ENCODE assay signal across 17 cellular contexts in genomic region chr20:35129647-35130069, GRCh38. TPM values are rescaled to one million over a fixed set of nuclear protein-coding genes. Genes with fewer than 3 reads are reported as not detected.
A peak's percentile ranks its signal among the peaks of the same experiment; 100 is the strongest.
DNase-seq lines count a peak whose midpoint lies in the region; ATAC-seq and TF ChIP-seq lines count a peak whose summit lies in the region.
"Had no signal": no experiment of that assay in that cellular context is flagged by ENCODE, and none has a peak within 500 bp of the region (broad histone marks: within the 10 kb centered on the region; RNA-seq: fewer than 3 reads in every experiment).

No MANE protein-coding gene starts in this region.

- peaks cover 18% of the 10 kb centered on the region for H3K36me3 Mint-ChIP-seq in natural killer cell treated with Interleukin-12 subunit alpha and Interleukin-12 subunit beta and Interleukin-15 and Interleukin-18, amount 100 ng/mL, for 72 hours
- peaks cover 26% of the 10 kb centered on the region for H3K36me3 Mint-ChIP-seq in natural killer cell

- no peak for DNase-seq in natural killer cell treated with Interleukin-12 subunit alpha and Interleukin-12 subunit beta and Interleukin-15 and Interleukin-18, amount 100 ng/mL, for 72 hours (ENCODE audit: low spot score)
- DNase-seq in natural killer cell = no peak
- DNase-seq in RWPE2 (ENCODE audit: low spot score) = peak; percentile 36
- no peak for DNase-seq in upper lobe of right lung
- DNase-seq in UCSD-AML1 (lab: John Stamatoyannopoulos, UW; ENCODE audit: unreplicated experiment) = no peak
- no peak for DNase-seq in GM19240 (ENCODE audit: insufficient read length, low spot score)
- DNase-seq in NCI-H2196 (lab: John Stamatoyannopoulos, UW; ENCODE audit: unreplicated experiment) = no peak
- DNase-seq: activated CD4-positive, alpha-beta memory T cell treated with anti-CD3 and anti-CD28 coated beads, Interleukin-2, amount 10 ng/mL, durations not matched to agents 7 days and 5 days; BE2C; naive thymus-derived CD4-positive, alpha-beta T cell; NCI-H187 treated with DMSO at 0.1 percent for 48 hours; right cardiac atrium; stimulated activated CD4-positive, alpha-beta T cell treated with anti-CD3 and anti-CD28 coated beads, Interleukin-4, amount 100 ng/mL, for 1 hour; stimulated activated naive CD4-positive, alpha-beta T cell treated with Interleukin-2 at 50 U/mL for 16 hours had no signal

- no peak for TF ChIP-seq CTCF in natural killer cell (IDR thresholded peaks at IDR 0.05)
- no peak for TF ChIP-seq CTCF in RWPE2 (IDR thresholded peaks at IDR 0.05; ENCODE audit: poor library complexity, severe bottlenecking)
- TF ChIP-seq CTCF in upper lobe of right lung (IDR thresholded peaks at IDR 0.05) = no peak

- peak overlapping the region; percentile 54 for H3K27ac ChIP-seq in RWPE2 (ENCODE audit: poor library complexity, severe bottlenecking)
- no peak overlapping the region for H3K27ac ChIP-seq in upper lobe of right lung

- H3K27me3 ChIP-seq in RWPE2 (ENCODE audit: insufficient read depth, poor library complexity, severe bottlenecking) = no peaks in the 10 kb centered on the region
- no peaks in the 10 kb centered on the region for H3K27me3 ChIP-seq in upper lobe of right lung
- H3K27me3 ChIP-seq: BE2C had no signal

- no peaks in the 10 kb centered on the region for H3K9me3 ChIP-seq in RWPE2 (ENCODE audit: severe bottlenecking)
- H3K9me3 ChIP-seq in upper lobe of right lung = no peaks in the 10 kb centered on the region
- H3K9me3 ChIP-seq: BE2C had no signal

- H3K4me3 ChIP-seq in RWPE2 (ENCODE audit: severe bottlenecking) (no peak overlapping the region), upper lobe of right lung (no peak overlapping the region)

- H3K27ac Mint-ChIP-seq in natural killer cell treated with Interleukin-12 subunit alpha and Interleukin-12 subunit beta and Interleukin-15 and Interleukin-18, amount 100 ng/mL, for 72 hours = peak overlapping the region in 1 of 2 donors; percentile 53
- H3K27ac Mint-ChIP-seq in natural killer cell = no peak overlapping the region
- H3K27ac Mint-ChIP-seq: activated CD4-positive, alpha-beta memory T cell treated with anti-CD3 and anti-CD28 coated beads, Interleukin-2, amount 10 ng/mL, durations not matched to agents 7 days and 5 days; activated naive CD4-positive, alpha-beta T cell treated with anti-CD3 and anti-CD28 coated beads, Interleukin-2, amount 50 U/mL, for 24 hours had no signal

- ATAC-seq in natural killer cell treated with Interleukin-12 subunit alpha and Interleukin-12 subunit beta and Interleukin-15 and Interleukin-18, amount 100 ng/mL, for 72 hours = peak; percentile 44 to 62
- ATAC-seq in natural killer cell = no peak
- ATAC-seq in RWPE2 (ENCODE audit: low read depth) = peak; percentile 94
- peak; percentile 84 for ATAC-seq in esophagus mucosa
- peak; percentile 47 for ATAC-seq in upper lobe of right lung
- ATAC-seq: naive thymus-derived CD4-positive, alpha-beta T cell; right cardiac atrium had no signal

- H3K4me1 ChIP-seq in RWPE2 (ENCODE audit: insufficient read depth, poor library complexity, severe bottlenecking) (peaks cover 18% of the 10 kb centered on the region), upper lobe of right lung (no peaks in the 10 kb centered on the region)
- H3K4me1 ChIP-seq: BE2C had no signal

- H3K36me3 ChIP-seq in RWPE2 (ENCODE audit: low read depth) = peaks cover 82% of the 10 kb centered on the region
- peaks cover 89% of the 10 kb centered on the region for H3K36me3 ChIP-seq in upper lobe of right lung
- H3K36me3 ChIP-seq: BE2C had no signal

- no peaks in the 10 kb centered on the region for H3K27me3 Mint-ChIP-seq in natural killer cell treated with Interleukin-12 subunit alpha and Interleukin-12 subunit beta and Interleukin-15 and Interleukin-18, amount 100 ng/mL, for 72 hours
- H3K27me3 Mint-ChIP-seq in natural killer cell (ENCODE audit: low read depth in 2 of 2) = no peaks in the 10 kb centered on the region
- H3K27me3 Mint-ChIP-seq: activated CD4-positive, alpha-beta memory T cell treated with anti-CD3 and anti-CD28 coated beads, Interleukin-2, amount 10 ng/mL, durations not matched to agents 7 days and 5 days; activated naive CD4-positive, alpha-beta T cell treated with anti-CD3 and anti-CD28 coated beads, Interleukin-2, amount 50 U/mL, for 24 hours; naive thymus-derived CD4-positive, alpha-beta T cell had no signal

- H3K4me1 Mint-ChIP-seq in natural killer cell treated with Interleukin-12 subunit alpha and Interleukin-12 subunit beta and Interleukin-15 and Interleukin-18, amount 100 ng/mL, for 72 hours (ENCODE audit: low read depth in 2 of 2) = no peaks in the 10 kb centered on the region
- no peaks in the 10 kb centered on the region for H3K4me1 Mint-ChIP-seq in natural killer cell
- H3K4me1 Mint-ChIP-seq: activated naive CD4-positive, alpha-beta T cell treated with anti-CD3 and anti-CD28 coated beads, Interleukin-2, amount 50 U/mL, for 24 hours had no signal

- H3K9me3 Mint-ChIP-seq in natural killer cell treated with Interleukin-12 subunit alpha and Interleukin-12 subunit beta and Interleukin-15 and Interleukin-18, amount 100 ng/mL, for 72 hours = no peaks in the 10 kb centered on the region
- H3K9me3 Mint-ChIP-seq in natural killer cell = no peaks in the 10 kb centered on the region
- H3K9me3 Mint-ChIP-seq: activated CD4-positive, alpha-beta memory T cell treated with anti-CD3 and anti-CD28 coated beads, Interleukin-2, amount 10 ng/mL, durations not matched to agents 7 days and 5 days; activated naive CD4-positive, alpha-beta T cell treated with anti-CD3 and anti-CD28 coated beads, Interleukin-2, amount 50 U/mL, for 24 hours had no signal

- H3K4me3 Mint-ChIP-seq in natural killer cell treated with Interleukin-12 subunit alpha and Interleukin-12 subunit beta and Interleukin-15 and Interleukin-18, amount 100 ng/mL, for 72 hours = no peak overlapping the region
- no peak overlapping the region for H3K4me3 Mint-ChIP-seq in natural killer cell
- H3K4me3 Mint-ChIP-seq: activated CD4-positive, alpha-beta memory T cell treated with anti-CD3 and anti-CD28 coated beads, Interleukin-2, amount 10 ng/mL, durations not matched to agents 7 days and 5 days; activated naive CD4-positive, alpha-beta T cell treated with anti-CD3 and anti-CD28 coated beads, Interleukin-2, amount 50 U/mL, for 24 hours; naive thymus-derived CD4-positive, alpha-beta T cell had no signal

- intact Hi-C loops in natural killer cell (cut with micrococcal nuclease) (no loop called here), upper lobe of right lung (cut with DNase I) (no loop called here)

RNA-seq across cellular contexts. Expression of gene EDEM2, which starts 17.5 kb away (rescaled TPM):
- 10 to 100 TPM; 27.8 to 29.2 TPM for total RNA-seq in natural killer cell treated with Interleukin-12 subunit alpha and Interleukin-12 subunit beta and Interleukin-15 and Interleukin-18, amount 100 ng/mL, for 72 hours
- total RNA-seq in natural killer cell (10 to 100 TPM; 20.0 to 27.4 (median 25.3) TPM), esophagus mucosa (13.7 TPM), upper lobe of right lung (39.2 TPM)

RNA-seq across cellular contexts. Expression of gene TRPC4AP, which starts 37.1 kb away (rescaled TPM):
- total RNA-seq in natural killer cell treated with Interleukin-12 subunit alpha and Interleukin-12 subunit beta and Interleukin-15 and Interleukin-18, amount 100 ng/mL, for 72 hours = 10 to 100 TPM; 62.8 to 86.4 TPM
- total RNA-seq in natural killer cell = 10 to 100 TPM; 72.3 to 79.0 (median 74.4) TPM
- 29.8 TPM for total RNA-seq in esophagus mucosa
- total RNA-seq in upper lobe of right lung = 67.6 TPM

RNA-seq across cellular contexts. Expression of gene PROCR, which starts 42.2 kb away (rescaled TPM):
- total RNA-seq in natural killer cell treated with Interleukin-12 subunit alpha and Interleukin-12 subunit beta and Interleukin-15 and Interleukin-18, amount 100 ng/mL, for 72 hours = 1 to 10 TPM in 1 of 2 donors, under 1 TPM in 1; 0.53 to 2.5 TPM
- total RNA-seq in natural killer cell (1 to 10 TPM; 6.4 to 9.3 (median 6.4) TPM), esophagus mucosa (8.1 TPM), upper lobe of right lung (20.4 TPM)
- total RNA-seq: OCI-LY7 had no signal

Comparison
In these comparisons a context has a peak if more than half of its experiments do, and no peak if none do; other contexts are left out.
1. ATAC-seq: peak in natural killer cell treated with Interleukin-12 subunit alpha and Interleukin-12 subunit beta and Interleukin-15 and Interleukin-18, amount 100 ng/mL, for 72 hours (2 of 2), RWPE2 (single experiment), esophagus mucosa (single experiment) and upper lobe of right lung (single experiment); none in natural killer cell (0 of 3).